ENCODE assay signal across 9 cellular contexts in genomic region chr9:215631-216155, GRCh38. TPM values are rescaled to one million over a fixed set of nuclear protein-coding genes. Genes with fewer than 3 reads are reported as not detected.
DNase-seq lines count a peak whose midpoint lies in the region; ATAC-seq and TF ChIP-seq lines count a peak whose summit lies in the region.
"Had no signal": no experiment of that assay in that cellular context is flagged by ENCODE, and none has a peak within 500 bp of the region (broad histone marks: within the 10 kb centered on the region; RNA-seq: fewer than 3 reads in every experiment).

No MANE protein-coding gene starts in this region.

- TF ChIP-seq CTCF in GM06990 (IDR thresholded peaks at IDR 0.05; ENCODE audit: insufficient read depth, low read length, poor library complexity, severe bottlenecking) (no peak), prostate gland (IDR thresholded peaks at IDR 0.05) (no peak)

- intact Hi-C loops in prostate gland (cut with DNase I) (no loop called here), head of caudate nucleus (cut with DNase I) (no loop called here)

- DNase-seq in GM06990 (ENCODE audit: extremely low read depth, insufficient read length) = no peak
- DNase-seq in RPMI8226 = peak; percentile 64
- no peak for DNase-seq in prostate gland (ENCODE audit: low spot score)
- DNase-seq in head of caudate nucleus = no peak
- DNase-seq: NCI-H524 treated with DMSO at 0.1 percent for 48 hours had no signal

- no peaks in the 10 kb centered on the region for H3K9me3 ChIP-seq in esophagus (ENCODE audit: control insufficient read depth in 2 of 2, insufficient read depth in 1 of 2, low read depth in 1 of 2, low read length in 1 of 2)
- H3K9me3 ChIP-seq in prostate gland = no peaks in the 10 kb centered on the region

- ATAC-seq in HG02678 (IDR thresholded peaks at IDR 0.05; ENCODE audit: unreplicated experiment) (no peak), HG02870 (IDR thresholded peaks at IDR 0.05; ENCODE audit: unreplicated experiment) (no peak), HG02610 (IDR thresholded peaks at IDR 0.05; ENCODE audit: unreplicated experiment) (no peak)

- H3K27me3 ChIP-seq in GM06990 (replicated peaks; ENCODE audit: control insufficient read depth, insufficient read depth, low read length) (no peaks in the 10 kb centered on the region), esophagus (ENCODE audit: control insufficient read depth in 1 of 2, insufficient read depth in 2 of 2, low read length in 2 of 2) (no peaks in the 10 kb centered on the region), prostate gland (replicated peaks; ENCODE audit: insufficient read depth) (no peaks in the 10 kb centered on the region)

- 45 to 48% methylated on average over 6 of the region's 6 CpGs for WGBS in esophagus, 2 donors
- 51% methylated on average over 6 of the region's 6 CpGs for WGBS in prostate gland

- H3K36me3 ChIP-seq in GM06990 (ENCODE audit: control insufficient read depth, insufficient read depth, low read length) (no peaks in the 10 kb centered on the region), esophagus (ENCODE audit: control insufficient read depth in 2 of 2, insufficient read depth in 2 of 2, low read length in 1 of 2) (no peaks in the 10 kb centered on the region), prostate gland (no peaks in the 10 kb centered on the region)

- H3K27ac ChIP-seq in esophagus (ENCODE audit: low read depth in 2 of 2, low read length in 1 of 2) = peak overlapping the region in 1 of 2 donors; percentile 74
- peak overlapping the region; percentile 80 to 86 for H3K27ac ChIP-seq in prostate gland

- no peaks in the 10 kb centered on the region for H3K4me1 ChIP-seq in esophagus (ENCODE audit: control insufficient read depth in 2 of 2, insufficient read depth in 2 of 2, low read length in 1 of 2)
- H3K4me1 ChIP-seq in prostate gland (replicated peaks) = no peaks in the 10 kb centered on the region

- peak overlapping the region; percentile 73 for H3K4me3 ChIP-seq in GM06990 (replicated peaks; ENCODE audit: low read depth, low read length)
- H3K4me3 ChIP-seq in esophagus (ENCODE audit: low read depth in 1 of 2, low read length in 2 of 2) = peak overlapping the region; percentile 63 to 76
- peak overlapping the region; percentile 43 to 55 for H3K4me3 ChIP-seq in prostate gland

- no peak for TF ChIP-seq POLR2A in prostate gland (IDR thresholded peaks at IDR 0.05)

RNA-seq across cellular contexts. Expression of gene DOCK8, which starts 1.0 kb away (rescaled TPM):
- polyA plus RNA-seq in esophagus = 1 to 10 TPM; 3.6 to 5.1 TPM
- total RNA-seq in prostate gland = 10 to 100 TPM; 24.6 to 35.5 TPM

RNA-seq across cellular contexts. Expression of gene ZNG1A, which starts 36.8 kb away (rescaled TPM):
- polyA plus RNA-seq in esophagus = 10 to 100 TPM; 24.7 to 33.6 TPM
- total RNA-seq in prostate gland = 10 to 100 TPM; 37.5 to 49.4 TPM
